Comparison of ENCODE assay signal across 12 cellular contexts in genomic region chr20:31669876-31670275, GRCh38. TPM values are rescaled to one million over a fixed set of nuclear protein-coding genes. Genes with fewer than 3 reads are reported as not detected.
A peak's percentile ranks its signal among the peaks of the same experiment; 100 is the strongest.
DNase-seq lines count a peak whose midpoint lies in the region; ATAC-seq and TF ChIP-seq lines count a peak whose summit lies in the region.
"Had no signal": no experiment of that assay in that cellular context is flagged by ENCODE, and none has a peak within 500 bp of the region (broad histone marks: within the 10 kb centered on the region; RNA-seq: fewer than 3 reads in every experiment).

No MANE protein-coding gene starts in this region.

- DNase-seq in activated CD4-positive, alpha-beta T cell treated with anti-CD3 and anti-CD28 coated beads, Interleukin-2, amount 10 ng/mL, durations not matched to agents 24 days and 14 days: no peak
- DNase-seq in activated CD4-positive, alpha-beta T cell treated with anti-CD3 and anti-CD28 coated beads for 4 hours: no peak
- no peak for DNase-seq in central memory CD8-positive, alpha-beta T cell (ENCODE audit: low spot score in 2 of 2)
- no peak for DNase-seq in thyroid gland
- DNase-seq in NCI-H2227 (lab: John Stamatoyannopoulos, UW; ENCODE audit: unreplicated experiment): no peak
- DNase-seq in stimulated activated CD4-positive, alpha-beta T cell treated with anti-CD3 and anti-CD28 coated beads, Interleukin-15, amount 100 ng/mL, for 24 hours: no peak
- DNase-seq: NCI-H1105, OCI-M1 had no signal

- 82 to 86% methylated on average over 1 to 2 of the region's 3 CpGs for WGBS in mesodermal cell (ENCODE audit: insufficient coverage in 2 of 2), 2 experiments
- 43 to 49% methylated on average over 3 of the region's 3 CpGs for WGBS in thyroid gland, 2 donors

- H3K9me3 Mint-ChIP-seq in activated CD4-positive, alpha-beta T cell treated with anti-CD3 and anti-CD28 coated beads, Interleukin-2, amount 10 ng/mL, durations not matched to agents 24 days and 14 days: no peaks in the 10 kb centered on the region
- no peaks in the 10 kb centered on the region for H3K9me3 Mint-ChIP-seq in central memory CD8-positive, alpha-beta T cell
- H3K9me3 Mint-ChIP-seq: mesothelial cell of epicardium had no signal

- H3K4me3 ChIP-seq in mesodermal cell (ENCODE audit: extremely low read depth, insufficient read depth, low read length, poor library complexity, severe bottlenecking) (no peak overlapping the region), thyroid gland (replicated peaks in 1 of 3) (no peak overlapping the region)

- peaks cover 41% of the 10 kb centered on the region for H3K4me1 ChIP-seq in mesodermal cell (ENCODE audit: control insufficient read depth, insufficient read depth, low read length, poor library complexity, severe bottlenecking)
- peaks cover 86 to 100% of the 10 kb centered on the region in 2 donors for H3K4me1 ChIP-seq in thyroid gland

- no peak for TF ChIP-seq POLR2A in thyroid gland (IDR thresholded peaks at IDR 0.05)

- no peak for ATAC-seq in central memory CD8-positive, alpha-beta T cell (replicated peaks; ENCODE audit: extremely low read depth, poor library complexity, severe bottlenecking)
- no peak for ATAC-seq in HG02571 (IDR thresholded peaks at IDR 0.05; ENCODE audit: unreplicated experiment)

- no peak for TF ChIP-seq CTCF in thyroid gland (IDR thresholded peaks at IDR 0.05)

- peaks cover 68% of the 10 kb centered on the region for H3K4me1 Mint-ChIP-seq in activated CD4-positive, alpha-beta T cell treated with anti-CD3 and anti-CD28 coated beads, Interleukin-2, amount 10 ng/mL, durations not matched to agents 24 days and 14 days
- peaks cover 66% of the 10 kb centered on the region for H3K4me1 Mint-ChIP-seq in central memory CD8-positive, alpha-beta T cell

- H3K36me3 ChIP-seq in mesodermal cell (ENCODE audit: control insufficient read depth, insufficient read depth, low read length): peaks cover 41% of the 10 kb centered on the region
- peaks cover 8 to 16% of the 10 kb centered on the region in 2 donors for H3K36me3 ChIP-seq in thyroid gland

- intact Hi-C loops in activated CD4-positive, alpha-beta T cell treated with anti-CD3 and anti-CD28 coated beads, Interleukin-2, amount 10 ng/mL, durations not matched to agents 24 days and 14 days (cut with micrococcal nuclease): no loop called here
- intact Hi-C loops in thyroid gland (cut with DNase I): no loop called here

- H3K27me3 Mint-ChIP-seq in activated CD4-positive, alpha-beta T cell treated with anti-CD3 and anti-CD28 coated beads, Interleukin-2, amount 10 ng/mL, durations not matched to agents 24 days and 14 days: no peaks in the 10 kb centered on the region
- H3K27me3 Mint-ChIP-seq in central memory CD8-positive, alpha-beta T cell: no peaks in the 10 kb centered on the region

- H3K4me3 Mint-ChIP-seq in activated CD4-positive, alpha-beta T cell treated with anti-CD3 and anti-CD28 coated beads, Interleukin-2, amount 10 ng/mL, durations not matched to agents 24 days and 14 days: peak overlapping the region; percentile 26
- no peak overlapping the region for H3K4me3 Mint-ChIP-seq in central memory CD8-positive, alpha-beta T cell
- H3K4me3 Mint-ChIP-seq: mesothelial cell of epicardium had no signal

- H3K27me3 ChIP-seq in thyroid gland: no peaks in the 10 kb centered on the region

- H3K27ac ChIP-seq in mesodermal cell (ENCODE audit: low read depth, low read length, severe bottlenecking): peak overlapping the region; percentile 52
- H3K27ac ChIP-seq in thyroid gland: peak overlapping the region; percentile 70 to 90 (median 80)

- H3K27ac Mint-ChIP-seq in activated CD4-positive, alpha-beta T cell treated with anti-CD3 and anti-CD28 coated beads, Interleukin-2, amount 10 ng/mL, durations not matched to agents 24 days and 14 days: peak overlapping the region; percentile 80
- H3K27ac Mint-ChIP-seq in central memory CD8-positive, alpha-beta T cell (ENCODE audit: low read depth): peak overlapping the region; percentile 92
- H3K27ac Mint-ChIP-seq: mesothelial cell of epicardium had no signal

- H3K9me3 ChIP-seq in mesodermal cell (ENCODE audit: control insufficient read depth, low read length) (no peaks in the 10 kb centered on the region), thyroid gland (no peaks in the 10 kb centered on the region)

- peaks cover 82% of the 10 kb centered on the region for H3K36me3 Mint-ChIP-seq in activated CD4-positive, alpha-beta T cell treated with anti-CD3 and anti-CD28 coated beads, Interleukin-2, amount 10 ng/mL, durations not matched to agents 24 days and 14 days (ENCODE audit: low read depth)
- H3K36me3 Mint-ChIP-seq in central memory CD8-positive, alpha-beta T cell (ENCODE audit: insufficient read depth): peaks cover 13% of the 10 kb centered on the region

RNA-seq across cellular contexts. Expression of gene COX4I2, which starts 32.2 kb away (rescaled TPM):
- total RNA-seq in activated CD4-positive, alpha-beta T cell treated with anti-CD3 and anti-CD28 coated beads, Interleukin-2, amount 10 ng/mL, durations not matched to agents 24 days and 14 days: not detected in 2 replicates
- polyA plus RNA-seq in mesodermal cell (2013, experiment 1 of 2): not detected
- polyA plus RNA-seq in mesodermal cell (2013, experiment 2 of 2): not detected
- 1 to 10 TPM; 1.1 to 4.8 (median 3.4) TPM for total RNA-seq in thyroid gland
- polyA plus RNA-seq: AG04450 had no signal

RNA-seq across cellular contexts. Expression of gene BCL2L1, which starts 52.8 kb away (rescaled TPM):
- 379 and 381 TPM in 2 replicates for total RNA-seq in activated CD4-positive, alpha-beta T cell treated with anti-CD3 and anti-CD28 coated beads, Interleukin-2, amount 10 ng/mL, durations not matched to agents 24 days and 14 days
- polyA plus RNA-seq in mesodermal cell (2013, experiment 1 of 2): 39.7 TPM
- 34.7 TPM for polyA plus RNA-seq in mesodermal cell (2013, experiment 2 of 2)
- total RNA-seq in thyroid gland: 100 to 1,000 TPM; 110 to 154 (median 125) TPM
